Comparison of ENCODE assay signal across 28 cellular contexts in genomic region chr21:34311561-34312330, GRCh38. TPM values are rescaled to one million over a fixed set of nuclear protein-coding genes. Genes with fewer than 3 reads are reported as not detected.
"Had no signal": no experiment of that assay in that cellular context is flagged by ENCODE, and none has a peak within 500 bp of the region (broad histone marks: within the 10 kb centered on the region; RNA-seq: fewer than 3 reads in every experiment).

No MANE protein-coding gene starts in this region.

- H3K4me3 ChIP-seq: breast epithelium, lower lobe of right lung, neural progenitor cell, psoas muscle, spleen had no signal

- H2AFZ ChIP-seq: neural progenitor cell, parathyroid adenoma had no signal

- H3K4me2 ChIP-seq: neural progenitor cell had no signal

- H3K27ac Mint-ChIP-seq: activated CD4-positive, alpha-beta T cell treated with anti-CD3 and anti-CD28 coated beads, Interleukin-2, amount 10 ng/mL, durations not matched to agents 7 days and 5 days; activated CD8-positive, alpha-beta T cell treated with anti-CD3 and anti-CD28 coated beads for 36 hours; activated T-helper 17 cell treated with anti-CD3 and anti-CD28 coated beads, Interleukin-2, amount 50 U/mL, for 72 hours; natural killer cell; neural progenitor cell had no signal

- H3K27me3 Mint-ChIP-seq: activated CD8-positive, alpha-beta T cell treated with anti-CD3 and anti-CD28 coated beads for 36 hours had no signal

- H3K4me1 ChIP-seq: breast epithelium, lower lobe of right lung, neural progenitor cell, parathyroid adenoma, psoas muscle, spleen had no signal

- DNase-seq: activated CD4-positive, alpha-beta T cell treated with anti-CD3 and anti-CD28 coated beads for 1 hour; activated CD4-positive, alpha-beta T cell treated with anti-CD3 and anti-CD28 coated beads, Interleukin-2, amount 10 ng/mL, durations not matched to agents 7 days and 5 days; activated CD8-positive, alpha-beta T cell treated with anti-CD3 and anti-CD28 coated beads for 36 hours; activated gamma-delta T cell treated with Interleukin-2 at 50 U/mL for 16 hours; activated naive CD4-positive, alpha-beta T cell treated with anti-CD3 and anti-CD28 coated beads, Interleukin-2, amount 50 U/mL, for 16 hours; activated T-cell treated with anti-CD3 and anti-CD28 coated beads, Interleukin-2, amount 50 U/mL, for 4 hours; amygdala; effector CD8-positive, alpha-beta T cell; foreskin fibroblast; left colon; lower lobe of right lung; mesenchymal stem cell; natural killer cell; occipital lobe; spleen; stimulated activated naive CD4-positive, alpha-beta T cell; T-helper 2 cell; trophoblast cell had no signal

- H3K9me3 ChIP-seq: breast epithelium, lower lobe of right lung, psoas muscle, spleen had no signal

- ATAC-seq: activated CD8-positive, alpha-beta T cell treated with anti-CD3 and anti-CD28 coated beads for 36 hours; activated T-cell treated with anti-CD3 and anti-CD28 coated beads, Interleukin-2, amount 50 U/mL, for 4 hours; activated T-helper 17 cell treated with anti-CD3 and anti-CD28 coated beads, Interleukin-2, amount 50 U/mL, for 72 hours; left colon; lower lobe of right lung; natural killer cell had no signal

- H3K36me3 Mint-ChIP-seq: natural killer cell had no signal

- H3K79me2 ChIP-seq: parathyroid adenoma had no signal

- H3K27ac ChIP-seq: breast epithelium, lower lobe of right lung, neural progenitor cell, parathyroid adenoma, psoas muscle, spleen had no signal

- H3K4me3 Mint-ChIP-seq: activated CD4-positive, alpha-beta T cell treated with anti-CD3 and anti-CD28 coated beads, Interleukin-2, amount 10 ng/mL, durations not matched to agents 7 days and 5 days; activated CD8-positive, alpha-beta T cell treated with anti-CD3 and anti-CD28 coated beads for 36 hours; activated T-cell treated with anti-CD3 and anti-CD28 coated beads, Interleukin-2, amount 50 U/mL, for 4 hours; activated T-helper 17 cell treated with anti-CD3 and anti-CD28 coated beads, Interleukin-2, amount 50 U/mL, for 72 hours; natural killer cell; neural progenitor cell had no signal

- H3K9me3 Mint-ChIP-seq: activated CD4-positive, alpha-beta T cell treated with anti-CD3 and anti-CD28 coated beads, Interleukin-2, amount 10 ng/mL, durations not matched to agents 7 days and 5 days; activated CD8-positive, alpha-beta T cell treated with anti-CD3 and anti-CD28 coated beads for 36 hours; activated T-cell treated with anti-CD3 and anti-CD28 coated beads, Interleukin-2, amount 50 U/mL, for 4 hours; activated T-helper 17 cell treated with anti-CD3 and anti-CD28 coated beads, Interleukin-2, amount 50 U/mL, for 72 hours; natural killer cell had no signal

- H3K4me1 Mint-ChIP-seq: activated CD4-positive, alpha-beta T cell treated with anti-CD3 and anti-CD28 coated beads, Interleukin-2, amount 10 ng/mL, durations not matched to agents 7 days and 5 days; activated T-helper 17 cell treated with anti-CD3 and anti-CD28 coated beads, Interleukin-2, amount 50 U/mL, for 72 hours; natural killer cell; neural progenitor cell had no signal

- H3K27me3 ChIP-seq: breast epithelium, neural progenitor cell had no signal

- H3K36me3 ChIP-seq: breast epithelium, lower lobe of right lung, neural progenitor cell, spleen had no signal

RNA-seq across cellular contexts. Expression of gene KCNE2, which starts 52.1 kb away (rescaled TPM):
- total RNA-seq: activated CD4-positive, alpha-beta T cell treated with anti-CD3 and anti-CD28 coated beads, Interleukin-2, amount 10 ng/mL, durations not matched to agents 7 days and 5 days; activated CD8-positive, alpha-beta T cell treated with anti-CD3 and anti-CD28 coated beads for 36 hours; activated T-cell treated with anti-CD3 and anti-CD28 coated beads, Interleukin-2, amount 50 U/mL, for 4 hours; activated T-helper 17 cell treated with anti-CD3 and anti-CD28 coated beads, Interleukin-2, amount 50 U/mL, for 72 hours; dermis microvascular lymphatic vessel endothelial cell; epithelial cell of proximal tubule; glomerular endothelial cell; left colon; lower lobe of right lung; occipital lobe; spleen had no signal
- polyA plus RNA-seq: fibroblast of lung, keratinocyte had no signal
